Comparison of ENCODE assay signal across 1 cellular context in genomic region chr13:52665325-52665724, GRCh38.
TF ChIP-seq lines count a peak whose summit lies in the region.

No MANE protein-coding gene starts in this region.

TF ChIP-seq in GM23338, 12 proteins besides CTCF, POLR2A, EP300 and RAD21 (continued from another document):
- TF ChIP-seq, protein P1, sequence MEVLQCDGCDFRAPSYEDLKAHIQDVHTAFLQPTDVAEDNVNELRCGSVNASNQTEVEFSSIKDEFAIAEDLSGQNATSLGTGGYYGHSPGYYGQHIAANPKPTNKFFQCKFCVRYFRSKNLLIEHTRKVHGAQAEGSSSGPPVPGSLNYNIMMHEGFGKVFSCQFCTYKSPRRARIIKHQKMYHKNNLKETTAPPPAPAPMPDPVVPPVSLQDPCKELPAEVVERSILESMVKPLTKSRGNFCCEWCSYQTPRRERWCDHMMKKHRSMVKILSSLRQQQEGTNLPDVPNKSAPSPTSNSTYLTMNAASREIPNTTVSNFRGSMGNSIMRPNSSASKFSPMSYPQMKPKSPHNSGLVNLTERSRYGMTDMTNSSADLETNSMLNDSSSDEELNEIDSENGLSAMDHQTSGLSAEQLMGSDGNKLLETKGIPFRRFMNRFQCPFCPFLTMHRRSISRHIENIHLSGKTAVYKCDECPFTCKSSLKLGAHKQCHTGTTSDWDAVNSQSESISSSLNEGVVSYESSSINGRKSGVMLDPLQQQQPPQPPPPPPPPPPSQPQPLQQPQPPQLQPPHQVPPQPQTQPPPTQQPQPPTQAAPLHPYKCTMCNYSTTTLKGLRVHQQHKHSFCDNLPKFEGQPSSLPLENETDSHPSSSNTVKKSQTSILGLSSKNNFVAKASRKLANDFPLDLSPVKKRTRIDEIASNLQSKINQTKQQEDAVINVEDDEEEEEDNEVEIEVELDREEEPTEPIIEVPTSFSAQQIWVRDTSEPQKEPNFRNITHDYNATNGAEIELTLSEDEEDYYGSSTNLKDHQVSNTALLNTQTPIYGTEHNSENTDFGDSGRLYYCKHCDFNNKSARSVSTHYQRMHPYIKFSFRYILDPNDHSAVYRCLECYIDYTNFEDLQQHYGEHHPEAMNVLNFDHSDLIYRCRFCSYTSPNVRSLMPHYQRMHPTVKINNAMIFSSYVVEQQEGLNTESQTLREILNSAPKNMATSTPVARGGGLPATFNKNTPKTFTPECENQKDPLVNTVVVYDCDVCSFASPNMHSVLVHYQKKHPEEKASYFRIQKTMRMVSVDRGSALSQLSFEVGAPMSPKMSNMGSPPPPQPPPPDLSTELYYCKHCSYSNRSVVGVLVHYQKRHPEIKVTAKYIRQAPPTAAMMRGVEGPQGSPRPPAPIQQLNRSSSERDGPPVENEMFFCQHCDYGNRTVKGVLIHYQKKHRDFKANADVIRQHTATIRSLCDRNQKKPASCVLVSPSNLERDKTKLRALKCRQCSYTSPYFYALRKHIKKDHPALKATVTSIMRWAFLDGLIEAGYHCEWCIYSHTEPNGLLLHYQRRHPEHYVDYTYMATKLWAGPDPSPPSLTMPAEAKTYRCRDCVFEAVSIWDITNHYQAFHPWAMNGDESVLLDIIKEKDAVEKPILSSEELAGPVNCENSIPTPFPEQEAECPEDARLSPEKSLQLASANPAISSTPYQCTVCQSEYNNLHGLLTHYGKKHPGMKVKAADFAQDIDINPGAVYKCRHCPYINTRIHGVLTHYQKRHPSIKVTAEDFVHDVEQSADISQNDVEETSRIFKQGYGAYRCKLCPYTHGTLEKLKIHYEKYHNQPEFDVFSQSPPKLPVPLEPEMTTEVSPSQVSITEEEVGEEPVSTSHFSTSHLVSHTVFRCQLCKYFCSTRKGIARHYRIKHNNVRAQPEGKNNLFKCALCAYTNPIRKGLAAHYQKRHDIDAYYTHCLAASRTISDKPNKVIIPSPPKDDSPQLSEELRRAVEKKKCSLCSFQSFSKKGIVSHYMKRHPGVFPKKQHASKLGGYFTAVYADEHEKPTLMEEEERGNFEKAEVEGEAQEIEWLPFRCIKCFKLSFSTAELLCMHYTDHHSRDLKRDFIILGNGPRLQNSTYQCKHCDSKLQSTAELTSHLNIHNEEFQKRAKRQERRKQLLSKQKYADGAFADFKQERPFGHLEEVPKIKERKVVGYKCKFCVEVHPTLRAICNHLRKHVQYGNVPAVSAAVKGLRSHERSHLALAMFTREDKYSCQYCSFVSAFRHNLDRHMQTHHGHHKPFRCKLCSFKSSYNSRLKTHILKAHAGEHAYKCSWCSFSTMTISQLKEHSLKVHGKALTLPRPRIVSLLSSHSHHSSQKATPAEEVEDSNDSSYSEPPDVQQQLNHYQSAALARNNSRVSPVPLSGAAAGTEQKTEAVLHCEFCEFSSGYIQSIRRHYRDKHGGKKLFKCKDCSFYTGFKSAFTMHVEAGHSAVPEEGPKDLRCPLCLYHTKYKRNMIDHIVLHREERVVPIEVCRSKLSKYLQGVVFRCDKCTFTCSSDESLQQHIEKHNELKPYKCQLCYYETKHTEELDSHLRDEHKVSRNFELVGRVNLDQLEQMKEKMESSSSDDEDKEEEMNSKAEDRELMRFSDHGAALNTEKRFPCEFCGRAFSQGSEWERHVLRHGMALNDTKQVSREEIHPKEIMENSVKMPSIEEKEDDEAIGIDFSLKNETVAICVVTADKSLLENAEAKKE (CRISPR knock-in tag; IDR thresholded peaks at IDR 0.05): no peak
- TF ChIP-seq CREB1 (CRISPR knock-in tag; IDR thresholded peaks at IDR 0.05; ENCODE audit: low read depth): no peak
- no peak for TF ChIP-seq ZNF114 (CRISPR knock-in tag; IDR thresholded peaks at IDR 0.05)
- no peak for TF ChIP-seq POLR2AphosphoS5 (IDR thresholded peaks at IDR 0.05; ENCODE audit: low read depth)
TF ChIP-seq in GM23338: peak in this region for 0.
